Comparison of ENCODE assay signal across 12 cellular contexts in genomic region chr7:96219382-96220130, GRCh38.
DNase-seq lines count a peak whose midpoint lies in the region; ATAC-seq and TF ChIP-seq lines count a peak whose summit lies in the region.
"Had no signal": no experiment of that assay in that cellular context is flagged by ENCODE, and none has a peak within 500 bp of the region (broad histone marks: within the 10 kb centered on the region; RNA-seq: fewer than 3 reads in every experiment).

No MANE protein-coding gene starts in this region.

- CTCF ChIA-PET in Panc1 (lab: Charles Lee) = no interaction called here

- H3K9me3 ChIP-seq in Panc1 (ENCODE audit: control insufficient read depth, insufficient read depth, low read depth, low read length) = no peaks in the 10 kb centered on the region

- H3K27ac Mint-ChIP-seq in stimulated activated naive B cell treated with anti-CD40 and anti-IgM and Interleukin-4, amounts not matched to agents 10 μg/mL and 1 μg/mL and 100 μg/mL, for 72 hours = no peak overlapping the region
- H3K27ac Mint-ChIP-seq in activated T-cell treated with anti-CD3 and anti-CD28 coated beads, Interleukin-2, amount 50 U/mL, for 24 hours = no peak overlapping the region

- ATAC-seq in Panc1 = peak; percentile 80
- peak; percentile 90 for ATAC-seq in esophagus mucosa
- peak; percentile 68 for ATAC-seq in omental fat pad (ENCODE audit: low FRiP score)
- ATAC-seq in stimulated activated naive B cell treated with anti-CD40 and anti-IgM and Interleukin-4, amounts not matched to agents 10 μg/mL and 1 μg/mL and 100 μg/mL, for 72 hours (replicated peaks) = no peak
- ATAC-seq in HG02870 (IDR thresholded peaks at IDR 0.05; ENCODE audit: unreplicated experiment) = no peak
- ATAC-seq in GM18511 (IDR thresholded peaks at IDR 0.05; ENCODE audit: unreplicated experiment) = no peak

- no peak overlapping the region for H3K4me3 ChIP-seq in Panc1 (ENCODE audit: low read depth in 2 of 2, low read length in 2 of 2)
- H3K4me3 ChIP-seq: tibial nerve had no signal

- H3K4me1 Mint-ChIP-seq in stimulated activated naive B cell treated with anti-CD40 and anti-IgM and Interleukin-4, amounts not matched to agents 10 μg/mL and 1 μg/mL and 100 μg/mL, for 72 hours = peaks cover 5 to 31% of the 10 kb centered on the region in 2 donors
- H3K4me1 Mint-ChIP-seq in activated T-cell treated with anti-CD3 and anti-CD28 coated beads, Interleukin-2, amount 50 U/mL, for 24 hours (ENCODE audit: low read depth) = peaks cover 17% of the 10 kb centered on the region

- H3K27me3 ChIP-seq in Panc1 (ENCODE audit: control insufficient read depth, insufficient read depth, low read length) = no peaks in the 10 kb centered on the region
- H3K27me3 ChIP-seq: tibial nerve had no signal

- H3K9me3 Mint-ChIP-seq in stimulated activated naive B cell treated with anti-CD40 and anti-IgM and Interleukin-4, amounts not matched to agents 10 μg/mL and 1 μg/mL and 100 μg/mL, for 72 hours = peaks cover 3 to 4% of the 10 kb centered on the region in 2 donors
- H3K9me3 Mint-ChIP-seq in activated T-cell treated with anti-CD3 and anti-CD28 coated beads, Interleukin-2, amount 50 U/mL, for 24 hours = peaks cover 5% of the 10 kb centered on the region
- H3K9me3 Mint-ChIP-seq: nephron had no signal

- H3K27me3 Mint-ChIP-seq in stimulated activated naive B cell treated with anti-CD40 and anti-IgM and Interleukin-4, amounts not matched to agents 10 μg/mL and 1 μg/mL and 100 μg/mL, for 72 hours = no peaks in the 10 kb centered on the region
- no peaks in the 10 kb centered on the region for H3K27me3 Mint-ChIP-seq in activated T-cell treated with anti-CD3 and anti-CD28 coated beads, Interleukin-2, amount 50 U/mL, for 24 hours

- no peak overlapping the region for H3K4me3 Mint-ChIP-seq in stimulated activated naive B cell treated with anti-CD40 and anti-IgM and Interleukin-4, amounts not matched to agents 10 μg/mL and 1 μg/mL and 100 μg/mL, for 72 hours
- no peak overlapping the region for H3K4me3 Mint-ChIP-seq in activated T-cell treated with anti-CD3 and anti-CD28 coated beads, Interleukin-2, amount 50 U/mL, for 24 hours
- H3K4me3 Mint-ChIP-seq: nephron had no signal

- H3K27ac ChIP-seq in Panc1 (ENCODE audit: low read length) = peak overlapping the region; percentile 7; the same call in 1 of the 2 replicates

- intact Hi-C loops in Panc1 (cut with micrococcal nuclease; ENCODE audit: unreplicated experiment) = no loop called here

- TF ChIP-seq CTCF in Panc1 (IDR thresholded peaks at IDR 0.05) = no peak
- no peak for TF ChIP-seq CTCF in omental fat pad (IDR thresholded peaks at IDR 0.05)

- peak; percentile 73 for DNase-seq in ELR (ENCODE audit: low read depth)
- no peak for DNase-seq in Panc1 (ENCODE audit: low read depth, low spot score)
- no peak for DNase-seq in omental fat pad (ENCODE audit: low spot score)
- no peak for DNase-seq in stimulated activated naive B cell treated with anti-CD40 and anti-IgM and Interleukin-4, amounts not matched to agents 10 μg/mL and 1 μg/mL and 100 μg/mL, for 72 hours
- no peak for DNase-seq in activated T-cell treated with anti-CD3 and anti-CD28 coated beads, Interleukin-2, amount 50 U/mL, for 24 hours
- DNase-seq: caudate nucleus; NK-92 treated with Interleukin-12 subunit alpha and Interleukin-12 subunit beta, amount 100 ng/mL, for 24 hours had no signal

- BruUV-seq in Panc1 (replicated peaks; lab: Mats Ljungman, UMichigan) = no TSS peak

- H3K4me1 ChIP-seq in Panc1 (ENCODE audit: control insufficient read depth, insufficient read depth, low read length) = peaks cover 5% of the 10 kb centered on the region

- H3K36me3 ChIP-seq in Panc1 (ENCODE audit: control insufficient read depth, insufficient read depth, low read length) = no peaks in the 10 kb centered on the region

- in situ Hi-C loops in Panc1 (cut with HindIII; ENCODE audit: low pct_unique_long_range_greater_than_20kb, low sequenced_read_pairs) = no loop called here

- H3K36me3 Mint-ChIP-seq in stimulated activated naive B cell treated with anti-CD40 and anti-IgM and Interleukin-4, amounts not matched to agents 10 μg/mL and 1 μg/mL and 100 μg/mL, for 72 hours = peaks cover 3 to 23% of the 10 kb centered on the region in 2 donors
- peaks cover 6% of the 10 kb centered on the region for H3K36me3 Mint-ChIP-seq in activated T-cell treated with anti-CD3 and anti-CD28 coated beads, Interleukin-2, amount 50 U/mL, for 24 hours (ENCODE audit: low read depth)

- POLR2A ChIA-PET in Panc1 (lab: Charles Lee) = no interaction called here

Comparison
In these comparisons a context has a peak if more than half of its experiments do, and no peak if none do; other contexts are left out.
1. ATAC-seq: peak in Panc1 (single experiment), esophagus mucosa (single experiment) and omental fat pad (single experiment); none in stimulated activated naive B cell treated with anti-CD40 and anti-IgM and Interleukin-4, amounts not matched to agents 10 μg/mL and 1 μg/mL and 100 μg/mL, for 72 hours (0 of 2), HG02870 (single experiment) and GM18511 (single experiment).